In the genomic region with DNA sequence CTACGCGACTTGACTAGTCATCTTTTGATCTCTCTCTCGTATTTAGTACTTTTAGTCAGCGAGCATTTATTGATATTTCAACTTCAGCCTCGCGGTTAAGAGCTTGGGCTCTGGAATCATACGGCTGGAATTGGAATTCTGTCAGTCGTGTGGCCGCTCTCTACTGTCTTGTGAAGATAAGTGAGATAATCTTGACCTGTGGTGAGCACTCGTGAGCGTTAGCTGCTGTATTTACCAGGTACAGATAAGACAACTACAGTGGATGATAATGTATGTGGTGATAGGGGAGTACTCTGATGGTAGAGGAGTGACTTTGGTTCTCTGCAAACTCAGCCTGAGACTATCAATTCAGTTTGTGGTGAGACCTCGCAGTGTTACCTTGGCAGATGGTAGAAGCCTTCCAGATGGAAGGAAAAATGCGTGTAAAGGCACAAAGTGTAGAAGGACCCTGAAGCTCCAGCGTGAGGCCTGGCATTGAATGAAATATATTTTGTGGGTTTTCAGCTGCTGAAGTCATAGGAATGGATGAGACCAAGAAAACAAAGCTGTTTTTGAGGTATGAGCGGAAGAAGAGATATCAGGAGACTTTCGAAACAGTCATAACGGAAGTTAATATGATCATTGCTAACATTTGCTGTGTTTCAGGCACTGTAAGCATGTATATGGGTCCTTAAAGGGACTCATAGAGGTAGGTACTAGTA, we compare ENCODE assay signal across 1 cellular context.
TF ChIP-seq lines count a peak whose summit lies in the region.

No MANE protein-coding gene starts in this region.

TF ChIP-seq in K562, 482 proteins besides CTCF, POLR2A, EP300 and RAD21 (continued from another document and continues in another):
- TF ChIP-seq, protein P1, sequence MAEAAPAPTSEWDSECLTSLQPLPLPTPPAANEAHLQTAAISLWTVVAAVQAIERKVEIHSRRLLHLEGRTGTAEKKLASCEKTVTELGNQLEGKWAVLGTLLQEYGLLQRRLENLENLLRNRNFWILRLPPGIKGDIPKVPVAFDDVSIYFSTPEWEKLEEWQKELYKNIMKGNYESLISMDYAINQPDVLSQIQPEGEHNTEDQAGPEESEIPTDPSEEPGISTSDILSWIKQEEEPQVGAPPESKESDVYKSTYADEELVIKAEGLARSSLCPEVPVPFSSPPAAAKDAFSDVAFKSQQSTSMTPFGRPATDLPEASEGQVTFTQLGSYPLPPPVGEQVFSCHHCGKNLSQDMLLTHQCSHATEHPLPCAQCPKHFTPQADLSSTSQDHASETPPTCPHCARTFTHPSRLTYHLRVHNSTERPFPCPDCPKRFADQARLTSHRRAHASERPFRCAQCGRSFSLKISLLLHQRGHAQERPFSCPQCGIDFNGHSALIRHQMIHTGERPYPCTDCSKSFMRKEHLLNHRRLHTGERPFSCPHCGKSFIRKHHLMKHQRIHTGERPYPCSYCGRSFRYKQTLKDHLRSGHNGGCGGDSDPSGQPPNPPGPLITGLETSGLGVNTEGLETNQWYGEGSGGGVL (CRISPR knock-in tag; IDR thresholded peaks at IDR 0.05) = no peak
- no peak for TF ChIP-seq ARHGAP35 (IDR thresholded peaks at IDR 0.05; ENCODE audit: partially characterized antibody)
- TF ChIP-seq ZNF445 (CRISPR knock-in tag; IDR thresholded peaks at IDR 0.05; ENCODE audit: low read depth) = no peak
- no peak; a peak in 1 of 4 replicates for TF ChIP-seq ARNT (IDR thresholded peaks at IDR 0.05)
- no peak for TF ChIP-seq ZNF274 (IDR thresholded peaks at IDR 0.05; ENCODE audit: borderline replicate concordance, low read depth, low read length)
- TF ChIP-seq NFE2L1 (tag; IDR thresholded peaks at IDR 0.05; ENCODE audit: borderline replicate concordance, low read depth) = no peak
- no peak for TF ChIP-seq SMAD3 (CRISPR knock-in tag; conservative IDR thresholded peaks at IDR 0.05)
- no peak for TF ChIP-seq SP2 (IDR thresholded peaks at IDR 0.05; ENCODE audit: extremely low read depth, low read depth, low read length, poor library complexity, severe bottlenecking)
- TF ChIP-seq ZFP30 (CRISPR knock-in tag; IDR thresholded peaks at IDR 0.05; ENCODE audit: borderline replicate concordance) = no peak
- TF ChIP-seq, protein P2, sequence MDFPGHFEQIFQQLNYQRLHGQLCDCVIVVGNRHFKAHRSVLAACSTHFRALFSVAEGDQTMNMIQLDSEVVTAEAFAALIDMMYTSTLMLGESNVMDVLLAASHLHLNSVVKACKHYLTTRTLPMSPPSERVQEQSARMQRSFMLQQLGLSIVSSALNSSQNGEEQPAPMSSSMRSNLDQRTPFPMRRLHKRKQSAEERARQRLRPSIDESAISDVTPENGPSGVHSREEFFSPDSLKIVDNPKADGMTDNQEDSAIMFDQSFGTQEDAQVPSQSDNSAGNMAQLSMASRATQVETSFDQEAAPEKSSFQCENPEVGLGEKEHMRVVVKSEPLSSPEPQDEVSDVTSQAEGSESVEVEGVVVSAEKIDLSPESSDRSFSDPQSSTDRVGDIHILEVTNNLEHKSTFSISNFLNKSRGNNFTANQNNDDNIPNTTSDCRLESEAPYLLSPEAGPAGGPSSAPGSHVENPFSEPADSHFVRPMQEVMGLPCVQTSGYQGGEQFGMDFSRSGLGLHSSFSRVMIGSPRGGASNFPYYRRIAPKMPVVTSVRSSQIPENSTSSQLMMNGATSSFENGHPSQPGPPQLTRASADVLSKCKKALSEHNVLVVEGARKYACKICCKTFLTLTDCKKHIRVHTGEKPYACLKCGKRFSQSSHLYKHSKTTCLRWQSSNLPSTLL (IDR thresholded peaks at IDR 0.05) = no peak
- no peak for TF ChIP-seq ZKSCAN1 (IDR thresholded peaks at IDR 0.05; ENCODE audit: low read depth, low read length)
- peak; percentile 82; the same call in 1 of the 2 replicates for TF ChIP-seq ZNF644 (tag; IDR thresholded peaks at IDR 0.05; ENCODE audit: low read depth)
- TF ChIP-seq ZNF830 (CRISPR knock-in tag; IDR thresholded peaks at IDR 0.05) = no peak
- peak; percentile 82 for TF ChIP-seq CREM (IDR thresholded peaks at IDR 0.05; ENCODE audit: low read depth)
- no peak for TF ChIP-seq ZNF253 (CRISPR knock-in tag; conservative IDR thresholded peaks at IDR 0.05)
- TF ChIP-seq POLR2H (tag; IDR thresholded peaks at IDR 0.05; ENCODE audit: low read depth) = no peak
- no peak for TF ChIP-seq ZNF146 (CRISPR knock-in tag; IDR thresholded peaks at IDR 0.05; ENCODE audit: unreplicated experiment)
- TF ChIP-seq, protein P3, sequence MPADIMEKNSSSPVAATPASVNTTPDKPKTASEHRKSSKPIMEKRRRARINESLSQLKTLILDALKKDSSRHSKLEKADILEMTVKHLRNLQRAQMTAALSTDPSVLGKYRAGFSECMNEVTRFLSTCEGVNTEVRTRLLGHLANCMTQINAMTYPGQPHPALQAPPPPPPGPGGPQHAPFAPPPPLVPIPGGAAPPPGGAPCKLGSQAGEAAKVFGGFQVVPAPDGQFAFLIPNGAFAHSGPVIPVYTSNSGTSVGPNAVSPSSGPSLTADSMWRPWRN (IDR thresholded peaks at IDR 0.05; ENCODE audit: low read depth) = peak; percentile 100
- no peak for TF ChIP-seq FOXP1 (CRISPR knock-in tag; IDR thresholded peaks at IDR 0.05)
- TF ChIP-seq ZNF3 (CRISPR knock-in tag; IDR thresholded peaks at IDR 0.05) = no peak
- TF ChIP-seq, protein P4, sequence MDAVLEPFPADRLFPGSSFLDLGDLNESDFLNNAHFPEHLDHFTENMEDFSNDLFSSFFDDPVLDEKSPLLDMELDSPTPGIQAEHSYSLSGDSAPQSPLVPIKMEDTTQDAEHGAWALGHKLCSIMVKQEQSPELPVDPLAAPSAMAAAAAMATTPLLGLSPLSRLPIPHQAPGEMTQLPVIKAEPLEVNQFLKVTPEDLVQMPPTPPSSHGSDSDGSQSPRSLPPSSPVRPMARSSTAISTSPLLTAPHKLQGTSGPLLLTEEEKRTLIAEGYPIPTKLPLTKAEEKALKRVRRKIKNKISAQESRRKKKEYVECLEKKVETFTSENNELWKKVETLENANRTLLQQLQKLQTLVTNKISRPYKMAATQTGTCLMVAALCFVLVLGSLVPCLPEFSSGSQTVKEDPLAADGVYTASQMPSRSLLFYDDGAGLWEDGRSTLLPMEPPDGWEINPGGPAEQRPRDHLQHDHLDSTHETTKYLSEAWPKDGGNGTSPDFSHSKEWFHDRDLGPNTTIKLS (IDR thresholded peaks at IDR 0.05; ENCODE audit: borderline replicate concordance, low read depth) = no peak
- no peak for TF ChIP-seq ZNF12 (CRISPR knock-in tag; IDR thresholded peaks at IDR 0.05)
- TF ChIP-seq, protein P5, sequence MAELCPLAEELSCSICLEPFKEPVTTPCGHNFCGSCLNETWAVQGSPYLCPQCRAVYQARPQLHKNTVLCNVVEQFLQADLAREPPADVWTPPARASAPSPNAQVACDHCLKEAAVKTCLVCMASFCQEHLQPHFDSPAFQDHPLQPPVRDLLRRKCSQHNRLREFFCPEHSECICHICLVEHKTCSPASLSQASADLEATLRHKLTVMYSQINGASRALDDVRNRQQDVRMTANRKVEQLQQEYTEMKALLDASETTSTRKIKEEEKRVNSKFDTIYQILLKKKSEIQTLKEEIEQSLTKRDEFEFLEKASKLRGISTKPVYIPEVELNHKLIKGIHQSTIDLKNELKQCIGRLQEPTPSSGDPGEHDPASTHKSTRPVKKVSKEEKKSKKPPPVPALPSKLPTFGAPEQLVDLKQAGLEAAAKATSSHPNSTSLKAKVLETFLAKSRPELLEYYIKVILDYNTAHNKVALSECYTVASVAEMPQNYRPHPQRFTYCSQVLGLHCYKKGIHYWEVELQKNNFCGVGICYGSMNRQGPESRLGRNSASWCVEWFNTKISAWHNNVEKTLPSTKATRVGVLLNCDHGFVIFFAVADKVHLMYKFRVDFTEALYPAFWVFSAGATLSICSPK (IDR thresholded peaks at IDR 0.05; ENCODE audit: borderline replicate concordance) = no peak
- no peak for TF ChIP-seq HNRNPL (IDR thresholded peaks at IDR 0.05; ENCODE audit: low read depth, low read length)
- TF ChIP-seq ZNF431 (CRISPR knock-in tag; IDR thresholded peaks at IDR 0.05) = no peak; the same call in 1 of the 2 replicates
- TF ChIP-seq GATAD2B (IDR thresholded peaks at IDR 0.05; ENCODE audit: borderline replicate concordance) = peak; percentile 61; the same call in 1 of the 2 replicates
- TF ChIP-seq KDM4B (IDR thresholded peaks at IDR 0.05; ENCODE audit: borderline replicate concordance in 2 of 2, low read depth in 1 of 2) = no peak
- TF ChIP-seq, protein P6, sequence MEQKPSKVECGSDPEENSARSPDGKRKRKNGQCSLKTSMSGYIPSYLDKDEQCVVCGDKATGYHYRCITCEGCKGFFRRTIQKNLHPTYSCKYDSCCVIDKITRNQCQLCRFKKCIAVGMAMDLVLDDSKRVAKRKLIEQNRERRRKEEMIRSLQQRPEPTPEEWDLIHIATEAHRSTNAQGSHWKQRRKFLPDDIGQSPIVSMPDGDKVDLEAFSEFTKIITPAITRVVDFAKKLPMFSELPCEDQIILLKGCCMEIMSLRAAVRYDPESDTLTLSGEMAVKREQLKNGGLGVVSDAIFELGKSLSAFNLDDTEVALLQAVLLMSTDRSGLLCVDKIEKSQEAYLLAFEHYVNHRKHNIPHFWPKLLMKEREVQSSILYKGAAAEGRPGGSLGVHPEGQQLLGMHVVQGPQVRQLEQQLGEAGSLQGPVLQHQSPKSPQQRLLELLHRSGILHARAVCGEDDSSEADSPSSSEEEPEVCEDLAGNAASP (IDR thresholded peaks at IDR 0.05) = no peak
- peak; percentile 2 for TF ChIP-seq TAF9B (IDR thresholded peaks at IDR 0.05; ENCODE audit: partially characterized antibody)
- TF ChIP-seq RB1 (IDR thresholded peaks at IDR 0.05; ENCODE audit: low read depth) = no peak
- TF ChIP-seq ZNF124 (CRISPR knock-in tag; IDR thresholded peaks at IDR 0.05) = no peak
- TF ChIP-seq, protein P7, sequence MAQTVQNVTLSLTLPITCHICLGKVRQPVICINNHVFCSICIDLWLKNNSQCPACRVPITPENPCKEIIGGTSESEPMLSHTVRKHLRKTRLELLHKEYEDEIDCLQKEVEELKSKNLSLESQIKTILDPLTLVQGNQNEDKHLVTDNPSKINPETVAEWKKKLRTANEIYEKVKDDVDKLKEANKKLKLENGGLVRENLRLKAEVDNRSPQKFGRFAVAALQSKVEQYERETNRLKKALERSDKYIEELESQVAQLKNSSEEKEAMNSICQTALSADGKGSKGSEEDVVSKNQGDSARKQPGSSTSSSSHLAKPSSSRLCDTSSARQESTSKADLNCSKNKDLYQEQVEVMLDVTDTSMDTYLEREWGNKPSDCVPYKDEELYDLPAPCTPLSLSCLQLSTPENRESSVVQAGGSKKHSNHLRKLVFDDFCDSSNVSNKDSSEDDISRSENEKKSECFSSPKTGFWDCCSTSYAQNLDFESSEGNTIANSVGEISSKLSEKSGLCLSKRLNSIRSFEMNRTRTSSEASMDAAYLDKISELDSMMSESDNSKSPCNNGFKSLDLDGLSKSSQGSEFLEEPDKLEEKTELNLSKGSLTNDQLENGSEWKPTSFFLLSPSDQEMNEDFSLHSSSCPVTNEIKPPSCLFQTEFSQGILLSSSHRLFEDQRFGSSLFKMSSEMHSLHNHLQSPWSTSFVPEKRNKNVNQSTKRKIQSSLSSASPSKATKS (CRISPR knock-in tag; IDR thresholded peaks at IDR 0.05) = no peak
- TF ChIP-seq SMARCB1 (IDR thresholded peaks at IDR 0.05; ENCODE audit: insufficient read length, low read depth) = no peak
- peak; percentile 88; the same call in 1 of the 2 replicates for TF ChIP-seq RUNX1 (IDR thresholded peaks at IDR 0.05; ENCODE audit: low read depth)
- TF ChIP-seq TBP (optimal IDR thresholded peaks at IDR 0.05; ENCODE audit: low read depth, low read length) = peak; percentile 52
- peak; percentile 11; the same call in 1 of the 2 replicates for TF ChIP-seq JUN (IDR thresholded peaks at IDR 0.05; ENCODE audit: borderline replicate concordance, low read depth, low read length)
- TF ChIP-seq JUN (CRISPR knock-in tag; IDR thresholded peaks at IDR 0.05; ENCODE audit: borderline replicate concordance) = no peak
- TF ChIP-seq, protein P8, sequence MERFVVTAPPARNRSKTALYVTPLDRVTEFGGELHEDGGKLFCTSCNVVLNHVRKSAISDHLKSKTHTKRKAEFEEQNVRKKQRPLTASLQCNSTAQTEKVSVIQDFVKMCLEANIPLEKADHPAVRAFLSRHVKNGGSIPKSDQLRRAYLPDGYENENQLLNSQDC (CRISPR knock-in tag; IDR thresholded peaks at IDR 0.05) = no peak
- no peak for TF ChIP-seq XRCC4 (IDR thresholded peaks at IDR 0.05; ENCODE audit: extremely low read depth, insufficient read depth, insufficient read length)
- TF ChIP-seq TAF7 (tag; IDR thresholded peaks at IDR 0.05) = no peak
- TF ChIP-seq BRCA1 (IDR thresholded peaks at IDR 0.05) = no peak
- no peak for TF ChIP-seq BRCA1 (CRISPR knock-in tag; IDR thresholded peaks at IDR 0.05)
- TF ChIP-seq BRF1 (IDR thresholded peaks at IDR 0.05; ENCODE audit: borderline replicate concordance, extremely low read depth, insufficient read length) = no peak
- TF ChIP-seq, protein P9, sequence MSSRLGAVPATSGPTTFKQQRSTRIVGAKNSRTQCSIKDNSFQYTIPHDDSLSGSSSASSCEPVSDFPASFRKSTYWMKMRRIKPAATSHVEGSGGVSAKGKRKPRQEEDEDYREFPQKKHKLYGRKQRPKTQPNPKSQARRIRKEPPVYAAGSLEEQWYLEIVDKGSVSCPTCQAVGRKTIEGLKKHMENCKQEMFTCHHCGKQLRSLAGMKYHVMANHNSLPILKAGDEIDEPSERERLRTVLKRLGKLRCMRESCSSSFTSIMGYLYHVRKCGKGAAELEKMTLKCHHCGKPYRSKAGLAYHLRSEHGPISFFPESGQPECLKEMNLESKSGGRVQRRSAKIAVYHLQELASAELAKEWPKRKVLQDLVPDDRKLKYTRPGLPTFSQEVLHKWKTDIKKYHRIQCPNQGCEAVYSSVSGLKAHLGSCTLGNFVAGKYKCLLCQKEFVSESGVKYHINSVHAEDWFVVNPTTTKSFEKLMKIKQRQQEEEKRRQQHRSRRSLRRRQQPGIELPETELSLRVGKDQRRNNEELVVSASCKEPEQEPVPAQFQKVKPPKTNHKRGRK (tag; IDR thresholded peaks at IDR 0.05) = no peak
- TF ChIP-seq, protein P10, sequence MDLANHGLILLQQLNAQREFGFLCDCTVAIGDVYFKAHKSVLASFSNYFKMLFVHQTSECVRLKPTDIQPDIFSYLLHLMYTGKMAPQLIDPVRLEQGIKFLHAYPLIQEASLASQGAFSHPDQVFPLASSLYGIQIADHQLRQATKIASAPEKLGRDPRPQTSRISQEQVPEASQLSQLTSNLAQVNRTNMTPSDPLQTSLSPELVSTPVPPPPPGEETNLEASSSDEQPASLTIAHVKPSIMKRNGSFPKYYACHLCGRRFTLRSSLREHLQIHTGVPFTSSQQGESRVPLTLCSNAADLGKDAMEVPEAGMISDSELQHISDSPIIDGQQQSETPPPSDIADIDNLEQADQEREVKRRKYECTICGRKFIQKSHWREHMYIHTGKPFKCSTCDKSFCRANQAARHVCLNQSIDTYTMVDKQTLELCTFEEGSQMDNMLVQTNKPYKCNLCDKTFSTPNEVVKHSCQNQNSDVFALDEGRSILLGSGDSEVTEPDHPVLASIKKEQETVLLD (IDR thresholded peaks at IDR 0.05) = no peak; the same call in 1 of the 2 replicates
- no peak for TF ChIP-seq ESRRB (CRISPR knock-in tag; IDR thresholded peaks at IDR 0.05; ENCODE audit: borderline replicate concordance)
- TF ChIP-seq, protein P11, sequence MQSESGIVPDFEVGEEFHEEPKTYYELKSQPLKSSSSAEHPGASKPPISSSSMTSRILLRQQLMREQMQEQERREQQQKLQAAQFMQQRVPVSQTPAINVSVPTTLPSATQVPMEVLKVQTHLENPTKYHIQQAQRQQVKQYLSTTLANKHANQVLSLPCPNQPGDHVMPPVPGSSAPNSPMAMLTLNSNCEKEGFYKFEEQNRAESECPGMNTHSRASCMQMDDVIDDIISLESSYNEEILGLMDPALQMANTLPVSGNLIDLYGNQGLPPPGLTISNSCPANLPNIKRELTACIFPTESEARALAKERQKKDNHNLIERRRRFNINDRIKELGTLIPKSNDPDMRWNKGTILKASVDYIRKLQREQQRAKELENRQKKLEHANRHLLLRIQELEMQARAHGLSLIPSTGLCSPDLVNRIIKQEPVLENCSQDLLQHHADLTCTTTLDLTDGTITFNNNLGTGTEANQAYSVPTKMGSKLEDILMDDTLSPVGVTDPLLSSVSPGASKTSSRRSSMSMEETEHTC (IDR thresholded peaks at IDR 0.05) = peak; percentile 98
- TF ChIP-seq RBM34 (IDR thresholded peaks at IDR 0.05; ENCODE audit: borderline replicate concordance, insufficient read depth, low read length) = no peak
